In the genomic region with DNA sequence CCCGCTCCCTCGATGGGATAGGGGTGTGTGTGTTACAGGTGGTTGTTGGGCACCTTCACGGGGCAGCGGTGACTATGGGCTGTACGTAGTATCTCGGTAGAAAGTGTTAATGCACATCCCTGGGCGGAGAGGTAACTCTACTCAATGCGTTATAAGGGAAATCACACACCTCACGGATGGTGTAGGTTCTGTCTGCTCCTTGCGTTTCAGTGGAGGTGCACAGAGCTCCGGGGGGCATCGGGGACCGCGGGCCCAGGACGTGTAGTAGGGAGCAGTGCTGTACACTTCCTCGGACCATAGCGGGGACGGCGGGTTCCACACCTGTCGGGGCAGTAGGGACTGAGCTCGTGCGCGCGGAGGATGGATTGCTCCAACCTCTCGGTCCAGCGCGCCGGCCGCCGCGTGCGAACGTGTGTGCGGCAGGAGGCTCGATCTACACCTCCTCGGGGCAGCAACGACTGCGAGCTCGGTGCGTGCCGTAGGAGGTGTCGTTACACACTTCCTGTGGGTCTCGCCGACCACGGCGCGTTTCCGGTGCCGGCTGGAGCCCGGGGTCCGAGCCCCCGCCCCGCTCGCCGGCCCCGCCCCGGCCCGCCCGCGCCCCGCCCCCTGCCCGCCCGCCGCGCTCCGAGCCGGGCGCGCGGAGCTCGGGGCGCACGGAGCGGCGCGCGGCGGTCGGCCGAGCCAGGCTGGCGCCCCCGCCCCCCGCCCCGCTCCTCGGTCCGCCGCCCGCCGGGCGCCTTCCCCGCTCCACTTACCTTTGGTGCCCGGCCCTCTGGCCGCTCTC, we compare ENCODE assay signal across 2 cellular contexts.
TF ChIP-seq lines count a peak whose summit lies in the region.

A gene with protein sequence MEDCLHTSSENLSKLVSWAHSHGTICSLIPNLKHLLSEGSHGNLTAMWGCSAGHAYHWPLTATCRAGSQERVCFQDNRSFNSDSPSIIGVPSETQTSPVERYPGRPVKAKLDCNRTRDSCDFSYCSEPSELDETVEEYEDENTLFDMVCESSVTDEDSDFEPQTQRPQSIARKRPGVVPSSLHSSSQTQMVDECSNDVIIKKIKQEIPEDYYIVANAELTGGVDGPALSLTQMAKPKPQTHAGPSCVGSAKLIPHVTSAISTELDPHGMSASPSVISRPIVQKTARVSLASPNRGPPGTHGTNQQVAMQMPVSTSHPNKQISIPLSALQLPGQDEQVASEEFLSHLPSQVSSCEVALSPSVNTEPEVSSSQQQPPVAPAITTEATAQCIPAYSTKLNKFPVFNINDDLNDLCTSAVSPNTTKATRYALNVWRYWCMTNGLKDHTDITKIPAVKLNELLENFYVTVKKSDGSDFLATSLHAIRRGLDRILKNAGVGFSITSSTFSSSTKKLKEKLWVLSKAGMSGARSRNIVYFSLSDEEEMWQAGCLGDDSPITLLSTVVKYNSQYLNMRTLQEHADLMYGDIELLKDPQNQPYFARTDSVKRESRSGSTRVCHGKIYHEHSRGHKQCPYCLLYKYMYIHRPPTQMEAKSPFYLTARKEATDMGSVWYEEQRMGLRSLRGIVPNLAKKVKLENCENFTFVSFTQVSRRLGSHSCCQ (plus strand): TSS at position 607 of the 787 bp plus-strand sequence. CDS start 87,254 bp downstream, outside the sequence.

TF ChIP-seq in A549, 52 proteins besides CTCF, POLR2A, EP300 and RAD21 (continued from another document and continues in another):
- TF ChIP-seq, protein P1, sequence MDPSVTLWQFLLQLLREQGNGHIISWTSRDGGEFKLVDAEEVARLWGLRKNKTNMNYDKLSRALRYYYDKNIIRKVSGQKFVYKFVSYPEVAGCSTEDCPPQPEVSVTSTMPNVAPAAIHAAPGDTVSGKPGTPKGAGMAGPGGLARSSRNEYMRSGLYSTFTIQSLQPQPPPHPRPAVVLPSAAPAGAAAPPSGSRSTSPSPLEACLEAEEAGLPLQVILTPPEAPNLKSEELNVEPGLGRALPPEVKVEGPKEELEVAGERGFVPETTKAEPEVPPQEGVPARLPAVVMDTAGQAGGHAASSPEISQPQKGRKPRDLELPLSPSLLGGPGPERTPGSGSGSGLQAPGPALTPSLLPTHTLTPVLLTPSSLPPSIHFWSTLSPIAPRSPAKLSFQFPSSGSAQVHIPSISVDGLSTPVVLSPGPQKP (IDR thresholded peaks at IDR 0.05; ENCODE audit: low read depth, low read length) = no peak
- TF ChIP-seq, protein P2, sequence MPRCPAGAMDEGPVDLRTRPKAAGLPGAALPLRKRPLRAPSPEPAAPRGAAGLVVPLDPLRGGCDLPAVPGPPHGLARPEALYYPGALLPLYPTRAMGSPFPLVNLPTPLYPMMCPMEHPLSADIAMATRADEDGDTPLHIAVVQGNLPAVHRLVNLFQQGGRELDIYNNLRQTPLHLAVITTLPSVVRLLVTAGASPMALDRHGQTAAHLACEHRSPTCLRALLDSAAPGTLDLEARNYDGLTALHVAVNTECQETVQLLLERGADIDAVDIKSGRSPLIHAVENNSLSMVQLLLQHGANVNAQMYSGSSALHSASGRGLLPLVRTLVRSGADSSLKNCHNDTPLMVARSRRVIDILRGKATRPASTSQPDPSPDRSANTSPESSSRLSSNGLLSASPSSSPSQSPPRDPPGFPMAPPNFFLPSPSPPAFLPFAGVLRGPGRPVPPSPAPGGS (IDR thresholded peaks at IDR 0.05) = peak; percentile 70; the same call in 1 of the 3 replicates
- TF ChIP-seq, protein P3, sequence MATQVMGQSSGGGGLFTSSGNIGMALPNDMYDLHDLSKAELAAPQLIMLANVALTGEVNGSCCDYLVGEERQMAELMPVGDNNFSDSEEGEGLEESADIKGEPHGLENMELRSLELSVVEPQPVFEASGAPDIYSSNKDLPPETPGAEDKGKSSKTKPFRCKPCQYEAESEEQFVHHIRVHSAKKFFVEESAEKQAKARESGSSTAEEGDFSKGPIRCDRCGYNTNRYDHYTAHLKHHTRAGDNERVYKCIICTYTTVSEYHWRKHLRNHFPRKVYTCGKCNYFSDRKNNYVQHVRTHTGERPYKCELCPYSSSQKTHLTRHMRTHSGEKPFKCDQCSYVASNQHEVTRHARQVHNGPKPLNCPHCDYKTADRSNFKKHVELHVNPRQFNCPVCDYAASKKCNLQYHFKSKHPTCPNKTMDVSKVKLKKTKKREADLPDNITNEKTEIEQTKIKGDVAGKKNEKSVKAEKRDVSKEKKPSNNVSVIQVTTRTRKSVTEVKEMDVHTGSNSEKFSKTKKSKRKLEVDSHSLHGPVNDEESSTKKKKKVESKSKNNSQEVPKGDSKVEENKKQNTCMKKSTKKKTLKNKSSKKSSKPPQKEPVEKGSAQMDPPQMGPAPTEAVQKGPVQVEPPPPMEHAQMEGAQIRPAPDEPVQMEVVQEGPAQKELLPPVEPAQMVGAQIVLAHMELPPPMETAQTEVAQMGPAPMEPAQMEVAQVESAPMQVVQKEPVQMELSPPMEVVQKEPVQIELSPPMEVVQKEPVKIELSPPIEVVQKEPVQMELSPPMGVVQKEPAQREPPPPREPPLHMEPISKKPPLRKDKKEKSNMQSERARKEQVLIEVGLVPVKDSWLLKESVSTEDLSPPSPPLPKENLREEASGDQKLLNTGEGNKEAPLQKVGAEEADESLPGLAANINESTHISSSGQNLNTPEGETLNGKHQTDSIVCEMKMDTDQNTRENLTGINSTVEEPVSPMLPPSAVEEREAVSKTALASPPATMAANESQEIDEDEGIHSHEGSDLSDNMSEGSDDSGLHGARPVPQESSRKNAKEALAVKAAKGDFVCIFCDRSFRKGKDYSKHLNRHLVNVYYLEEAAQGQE (IDR thresholded peaks at IDR 0.05) = no peak
- TF ChIP-seq HOXB5 (CRISPR knock-in tag; IDR thresholded peaks at IDR 0.05) (peak; percentile 62; the same call in 1 of the 2 replicates), GATA3 (IDR thresholded peaks at IDR 0.05; ENCODE audit: borderline replicate concordance) (no peak), FOSL2 (IDR thresholded peaks at IDR 0.05) (no peak), FOSL2 (CRISPR knock-in tag; IDR thresholded peaks at IDR 0.05) (no peak), ZFP36 (IDR thresholded peaks at IDR 0.05; ENCODE audit: borderline replicate concordance, partially characterized antibody) (no peak), TP53 (CRISPR knock-in tag; IDR thresholded peaks at IDR 0.05) (no peak; the same call in 1 of the 2 replicates), ZNF302 (CRISPR knock-in tag; IDR thresholded peaks at IDR 0.05) (no peak), HDAC2 (IDR thresholded peaks at IDR 0.05) (no peak), RNF2 (IDR thresholded peaks at IDR 0.05; ENCODE audit: borderline replicate concordance, low read depth) (no peak), ESRRA (IDR thresholded peaks at IDR 0.05; ENCODE audit: borderline replicate concordance, low read length) (no peak), TFCP2L1 (CRISPR knock-in tag; IDR thresholded peaks at IDR 0.05) (no peak), NPAS2 (CRISPR knock-in tag; IDR thresholded peaks at IDR 0.05; ENCODE audit: borderline replicate concordance) (no peak), RCOR1 (IDR thresholded peaks at IDR 0.05; ENCODE audit: low read depth, low read length) (no peak), CHD4 (IDR thresholded peaks at IDR 0.05; ENCODE audit: borderline replicate concordance) (no peak), EHMT2 (IDR thresholded peaks at IDR 0.05; ENCODE audit: low read depth) (no peak), KDM1A (IDR thresholded peaks at IDR 0.05; ENCODE audit: low read depth) (no peak), CEBPB (IDR thresholded peaks at IDR 0.05) (no peak)
- TF ChIP-seq, protein P4, sequence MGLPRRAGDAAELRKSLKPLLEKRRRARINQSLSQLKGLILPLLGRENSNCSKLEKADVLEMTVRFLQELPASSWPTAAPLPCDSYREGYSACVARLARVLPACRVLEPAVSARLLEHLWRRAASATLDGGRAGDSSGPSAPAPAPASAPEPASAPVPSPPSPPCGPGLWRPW (IDR thresholded peaks at IDR 0.05) = no peak
- TF ChIP-seq, protein P5, sequence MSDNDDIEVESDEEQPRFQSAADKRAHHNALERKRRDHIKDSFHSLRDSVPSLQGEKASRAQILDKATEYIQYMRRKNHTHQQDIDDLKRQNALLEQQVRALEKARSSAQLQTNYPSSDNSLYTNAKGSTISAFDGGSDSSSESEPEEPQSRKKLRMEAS (IDR thresholded peaks at IDR 0.05) = peak; percentile 96
- TF ChIP-seq, protein P6, sequence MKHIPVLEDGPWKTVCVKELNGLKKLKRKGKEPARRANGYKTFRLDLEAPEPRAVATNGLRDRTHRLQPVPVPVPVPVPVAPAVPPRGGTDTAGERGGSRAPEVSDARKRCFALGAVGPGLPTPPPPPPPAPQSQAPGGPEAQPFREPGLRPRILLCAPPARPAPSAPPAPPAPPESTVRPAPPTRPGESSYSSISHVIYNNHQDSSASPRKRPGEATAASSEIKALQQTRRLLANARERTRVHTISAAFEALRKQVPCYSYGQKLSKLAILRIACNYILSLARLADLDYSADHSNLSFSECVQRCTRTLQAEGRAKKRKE (CRISPR knock-in tag; IDR thresholded peaks at IDR 0.05; ENCODE audit: low read depth) = 0 out of 2 replicates have a peak, but pooled peaks have one; percentile 21

TF ChIP-seq in WTC11, 78 proteins besides CTCF, POLR2A, EP300 and RAD21 (continued from another document and continues in another):
- TF ChIP-seq, protein P7, sequence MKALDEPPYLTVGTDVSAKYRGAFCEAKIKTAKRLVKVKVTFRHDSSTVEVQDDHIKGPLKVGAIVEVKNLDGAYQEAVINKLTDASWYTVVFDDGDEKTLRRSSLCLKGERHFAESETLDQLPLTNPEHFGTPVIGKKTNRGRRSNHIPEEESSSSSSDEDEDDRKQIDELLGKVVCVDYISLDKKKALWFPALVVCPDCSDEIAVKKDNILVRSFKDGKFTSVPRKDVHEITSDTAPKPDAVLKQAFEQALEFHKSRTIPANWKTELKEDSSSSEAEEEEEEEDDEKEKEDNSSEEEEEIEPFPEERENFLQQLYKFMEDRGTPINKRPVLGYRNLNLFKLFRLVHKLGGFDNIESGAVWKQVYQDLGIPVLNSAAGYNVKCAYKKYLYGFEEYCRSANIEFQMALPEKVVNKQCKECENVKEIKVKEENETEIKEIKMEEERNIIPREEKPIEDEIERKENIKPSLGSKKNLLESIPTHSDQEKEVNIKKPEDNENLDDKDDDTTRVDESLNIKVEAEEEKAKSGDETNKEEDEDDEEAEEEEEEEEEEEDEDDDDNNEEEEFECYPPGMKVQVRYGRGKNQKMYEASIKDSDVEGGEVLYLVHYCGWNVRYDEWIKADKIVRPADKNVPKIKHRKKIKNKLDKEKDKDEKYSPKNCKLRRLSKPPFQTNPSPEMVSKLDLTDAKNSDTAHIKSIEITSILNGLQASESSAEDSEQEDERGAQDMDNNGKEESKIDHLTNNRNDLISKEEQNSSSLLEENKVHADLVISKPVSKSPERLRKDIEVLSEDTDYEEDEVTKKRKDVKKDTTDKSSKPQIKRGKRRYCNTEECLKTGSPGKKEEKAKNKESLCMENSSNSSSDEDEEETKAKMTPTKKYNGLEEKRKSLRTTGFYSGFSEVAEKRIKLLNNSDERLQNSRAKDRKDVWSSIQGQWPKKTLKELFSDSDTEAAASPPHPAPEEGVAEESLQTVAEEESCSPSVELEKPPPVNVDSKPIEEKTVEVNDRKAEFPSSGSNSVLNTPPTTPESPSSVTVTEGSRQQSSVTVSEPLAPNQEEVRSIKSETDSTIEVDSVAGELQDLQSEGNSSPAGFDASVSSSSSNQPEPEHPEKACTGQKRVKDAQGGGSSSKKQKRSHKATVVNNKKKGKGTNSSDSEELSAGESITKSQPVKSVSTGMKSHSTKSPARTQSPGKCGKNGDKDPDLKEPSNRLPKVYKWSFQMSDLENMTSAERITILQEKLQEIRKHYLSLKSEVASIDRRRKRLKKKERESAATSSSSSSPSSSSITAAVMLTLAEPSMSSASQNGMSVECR (CRISPR knock-in tag; IDR thresholded peaks at IDR 0.05; ENCODE audit: borderline replicate concordance) = peak; percentile 89
- TF ChIP-seq ETV6 (CRISPR knock-in tag; IDR thresholded peaks at IDR 0.05) (no peak), JUN (CRISPR knock-in tag; IDR thresholded peaks at IDR 0.05) (peak; percentile 44; the same call in 1 of the 2 replicates), TP53 (CRISPR knock-in tag; IDR thresholded peaks at IDR 0.05) (0 out of 2 replicates have a peak, but pooled peaks have one; percentile 18), SOX15 (CRISPR knock-in tag; IDR thresholded peaks at IDR 0.05) (no peak), JAZF1 (CRISPR knock-in tag; IDR thresholded peaks at IDR 0.05) (no peak), EMX1 (CRISPR knock-in tag; IDR thresholded peaks at IDR 0.05) (no peak)
- TF ChIP-seq, protein P8, sequence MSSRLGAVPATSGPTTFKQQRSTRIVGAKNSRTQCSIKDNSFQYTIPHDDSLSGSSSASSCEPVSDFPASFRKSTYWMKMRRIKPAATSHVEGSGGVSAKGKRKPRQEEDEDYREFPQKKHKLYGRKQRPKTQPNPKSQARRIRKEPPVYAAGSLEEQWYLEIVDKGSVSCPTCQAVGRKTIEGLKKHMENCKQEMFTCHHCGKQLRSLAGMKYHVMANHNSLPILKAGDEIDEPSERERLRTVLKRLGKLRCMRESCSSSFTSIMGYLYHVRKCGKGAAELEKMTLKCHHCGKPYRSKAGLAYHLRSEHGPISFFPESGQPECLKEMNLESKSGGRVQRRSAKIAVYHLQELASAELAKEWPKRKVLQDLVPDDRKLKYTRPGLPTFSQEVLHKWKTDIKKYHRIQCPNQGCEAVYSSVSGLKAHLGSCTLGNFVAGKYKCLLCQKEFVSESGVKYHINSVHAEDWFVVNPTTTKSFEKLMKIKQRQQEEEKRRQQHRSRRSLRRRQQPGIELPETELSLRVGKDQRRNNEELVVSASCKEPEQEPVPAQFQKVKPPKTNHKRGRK (CRISPR knock-in tag; IDR thresholded peaks at IDR 0.05; ENCODE audit: borderline replicate concordance) = no peak
- TF ChIP-seq, protein P9, sequence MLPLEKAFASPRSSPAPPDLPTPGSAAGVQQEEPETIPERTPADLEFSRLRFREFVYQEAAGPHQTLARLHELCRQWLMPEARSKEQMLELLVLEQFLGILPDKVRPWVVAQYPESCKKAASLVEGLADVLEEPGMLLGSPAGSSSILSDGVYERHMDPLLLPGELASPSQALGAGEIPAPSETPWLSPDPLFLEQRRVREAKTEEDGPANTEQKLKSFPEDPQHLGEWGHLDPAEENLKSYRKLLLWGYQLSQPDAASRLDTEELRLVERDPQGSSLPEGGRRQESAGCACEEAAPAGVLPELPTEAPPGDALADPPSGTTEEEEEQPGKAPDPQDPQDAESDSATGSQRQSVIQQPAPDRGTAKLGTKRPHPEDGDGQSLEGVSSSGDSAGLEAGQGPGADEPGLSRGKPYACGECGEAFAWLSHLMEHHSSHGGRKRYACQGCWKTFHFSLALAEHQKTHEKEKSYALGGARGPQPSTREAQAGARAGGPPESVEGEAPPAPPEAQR (CRISPR knock-in tag; IDR thresholded peaks at IDR 0.05) = no peak
- TF ChIP-seq, protein P10, sequence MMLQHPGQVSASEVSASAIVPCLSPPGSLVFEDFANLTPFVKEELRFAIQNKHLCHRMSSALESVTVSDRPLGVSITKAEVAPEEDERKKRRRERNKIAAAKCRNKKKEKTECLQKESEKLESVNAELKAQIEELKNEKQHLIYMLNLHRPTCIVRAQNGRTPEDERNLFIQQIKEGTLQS (CRISPR knock-in tag; conservative IDR thresholded peaks at IDR 0.05) = no peak
- TF ChIP-seq, protein P11, sequence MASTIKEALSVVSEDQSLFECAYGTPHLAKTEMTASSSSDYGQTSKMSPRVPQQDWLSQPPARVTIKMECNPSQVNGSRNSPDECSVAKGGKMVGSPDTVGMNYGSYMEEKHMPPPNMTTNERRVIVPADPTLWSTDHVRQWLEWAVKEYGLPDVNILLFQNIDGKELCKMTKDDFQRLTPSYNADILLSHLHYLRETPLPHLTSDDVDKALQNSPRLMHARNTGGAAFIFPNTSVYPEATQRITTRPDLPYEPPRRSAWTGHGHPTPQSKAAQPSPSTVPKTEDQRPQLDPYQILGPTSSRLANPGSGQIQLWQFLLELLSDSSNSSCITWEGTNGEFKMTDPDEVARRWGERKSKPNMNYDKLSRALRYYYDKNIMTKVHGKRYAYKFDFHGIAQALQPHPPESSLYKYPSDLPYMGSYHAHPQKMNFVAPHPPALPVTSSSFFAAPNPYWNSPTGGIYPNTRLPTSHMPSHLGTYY (CRISPR knock-in tag; IDR thresholded peaks at IDR 0.05) = no peak
- TF ChIP-seq, protein P12, sequence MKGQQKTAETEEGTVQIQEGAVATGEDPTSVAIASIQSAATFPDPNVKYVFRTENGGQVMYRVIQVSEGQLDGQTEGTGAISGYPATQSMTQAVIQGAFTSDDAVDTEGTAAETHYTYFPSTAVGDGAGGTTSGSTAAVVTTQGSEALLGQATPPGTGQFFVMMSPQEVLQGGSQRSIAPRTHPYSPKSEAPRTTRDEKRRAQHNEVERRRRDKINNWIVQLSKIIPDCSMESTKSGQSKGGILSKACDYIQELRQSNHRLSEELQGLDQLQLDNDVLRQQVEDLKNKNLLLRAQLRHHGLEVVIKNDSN (CRISPR knock-in tag; IDR thresholded peaks at IDR 0.05) = peak; percentile 64
